Comparison of ENCODE assay signal across 8 cellular contexts in genomic region chr10:14879055-14879800, GRCh38. TPM values are rescaled to one million over a fixed set of nuclear protein-coding genes. Genes with fewer than 3 reads are reported as not detected.
DNase-seq lines count a peak whose midpoint lies in the region; ATAC-seq and TF ChIP-seq lines count a peak whose summit lies in the region.

No MANE protein-coding gene starts in this region.

- TF ChIP-seq CTCF in heart right ventricle (IDR thresholded peaks at IDR 0.05), result no peak

- H3K4me1 ChIP-seq in heart right ventricle, result peaks cover 0 to 44% (median 30%) of the 10 kb centered on the region in 9 donors

- ATAC-seq in HG02938 (IDR thresholded peaks at IDR 0.05; ENCODE audit: unreplicated experiment) (peak; percentile 25), heart right ventricle (peak in 6 of 8 donors; percentile 1 to 55 (median 15)), sciatic nerve (no peak)

- peak overlapping the region; percentile 68 to 96 (median 85) for H3K4me3 ChIP-seq in heart right ventricle

- intact Hi-C loops in heart right ventricle (cut with DNase I) (loop anchor here in 9 of 10 donors (2.0 to 10.0 kb wide), 7 partner anchors 37 to 226 kb away; partner anchors contain the start of genes CDNF (in 8 of the 9), HSPA14 (in 8 of the 9), MSANTD7 (in 8 of the 9) and MEIG1 (in 3 of the 9)), sciatic nerve (cut with DNase I) (no loop called here)

- H3K27ac ChIP-seq in heart right ventricle, result peak overlapping the region in 9 of 10 donors; percentile 92 to 99 (median 96)

- no peaks in the 10 kb centered on the region for H3K27me3 ChIP-seq in heart right ventricle

- WGBS in heart right ventricle, 2 donors, result 0% methylated on average over 69 of the region's 69 CpGs

- H3K36me3 ChIP-seq in heart right ventricle, result no peaks in the 10 kb centered on the region

- peak in 2 of 3 experiments; percentile 45 to 56 for DNase-seq in NCI-H1417 (lab: John Stamatoyannopoulos, UW)
- DNase-seq in NCI-H1417 treated with DMSO at 0.1 percent for 48 hours (lab: John Stamatoyannopoulos, UW), result no peak
- DNase-seq in activated naive CD4-positive, alpha-beta T cell treated with anti-CD3 and anti-CD28 coated beads, Interleukin-2, amount 50 U/mL, for 16 hours, result peak; percentile 51
- peak in 1 of 2 donors; percentile 14 for DNase-seq in heart right ventricle
- peak; percentile 61 for DNase-seq in sciatic nerve (ENCODE audit: low spot score)
- DNase-seq in GDM1 (lab: John Stamatoyannopoulos, UW), result no peak

- no peaks in the 10 kb centered on the region for H3K9me3 ChIP-seq in heart right ventricle

TF ChIP-seq in PFSK-1, 5 proteins besides CTCF, POLR2A, EP300 and RAD21:
- TF ChIP-seq TAF1 (IDR thresholded peaks at IDR 0.05; ENCODE audit: borderline replicate concordance, insufficient read depth, low read length) (no peak), SIN3A (IDR thresholded peaks at IDR 0.05; ENCODE audit: borderline replicate concordance, insufficient read depth, low read length) (0 out of 2 replicates have a peak, but pooled peaks have one; percentile 11), REST (IDR thresholded peaks at IDR 0.05; ENCODE audit: insufficient read depth in 1 of 2, low read depth in 2 of 2, low read length in 2 of 2) (no peak; a peak in 1 of 4 replicates)

RNA-seq across cellular contexts. Expression of gene SUV39H2, which starts 0.6 kb away (rescaled TPM):
- polyA plus RNA-seq in PFSK-1 (2012; ENCODE audit: insufficient read length, low read depth), result 6.0 TPM
- total RNA-seq in heart right ventricle, result 1 to 10 TPM; 4.3 to 9.1 (median 7.4) TPM
- polyA plus RNA-seq in heart right ventricle, result 1 to 10 TPM; 1.1 to 2.6 TPM
- 4.8 TPM for total RNA-seq in sciatic nerve

RNA-seq across cellular contexts. Expression of gene HSPA14, which starts 41.1 kb away (rescaled TPM):
- polyA plus RNA-seq in PFSK-1 (2012; ENCODE audit: insufficient read length, low read depth), result 7.6 TPM
- total RNA-seq in heart right ventricle, result 1 to 10 TPM; 7.1 to 9.7 (median 8.2) TPM
- 10 to 100 TPM in 1 of 2 donors, 1 to 10 TPM in 1; 8.8 to 11.6 TPM for polyA plus RNA-seq in heart right ventricle
- 10.2 TPM for total RNA-seq in sciatic nerve

RNA-seq across cellular contexts. Expression of gene MSANTD7, which starts 41.1 kb away (rescaled TPM):
- 12.0 TPM for polyA plus RNA-seq in PFSK-1 (2012; ENCODE audit: insufficient read length, low read depth)
- total RNA-seq in heart right ventricle (1 to 10 TPM; 3.8 to 6.1 (median 5.6) TPM), sciatic nerve (7.8 TPM)
- polyA plus RNA-seq in heart right ventricle, result 1 to 10 TPM; 1.6 to 3.0 TPM

RNA-seq across cellular contexts. Expression of gene CDNF, which starts 41.4 kb away (rescaled TPM):
- polyA plus RNA-seq in PFSK-1 (2012; ENCODE audit: insufficient read length, low read depth), result 0.97 TPM
- total RNA-seq in heart right ventricle (1 to 10 TPM; 2.5 to 6.3 (median 4.3) TPM), sciatic nerve (3.5 TPM)
- polyA plus RNA-seq in heart right ventricle, result 1 to 10 TPM in 1 of 2 donors, under 1 TPM in 1; 0.74 to 2.6 TPM

Comparison
In these comparisons a context has a peak if more than half of its experiments do, and no peak if none do; other contexts are left out.
1. DNase-seq: peak in NCI-H1417 (2 of 3), activated naive CD4-positive, alpha-beta T cell treated with anti-CD3 and anti-CD28 coated beads, Interleukin-2, amount 50 U/mL, for 16 hours (single experiment) and sciatic nerve (single experiment); none in NCI-H1417 treated with DMSO at 0.1 percent for 48 hours (single experiment) and GDM1 (single experiment).